ENCODE assay signal across 8 cellular contexts in the genomic region with DNA sequence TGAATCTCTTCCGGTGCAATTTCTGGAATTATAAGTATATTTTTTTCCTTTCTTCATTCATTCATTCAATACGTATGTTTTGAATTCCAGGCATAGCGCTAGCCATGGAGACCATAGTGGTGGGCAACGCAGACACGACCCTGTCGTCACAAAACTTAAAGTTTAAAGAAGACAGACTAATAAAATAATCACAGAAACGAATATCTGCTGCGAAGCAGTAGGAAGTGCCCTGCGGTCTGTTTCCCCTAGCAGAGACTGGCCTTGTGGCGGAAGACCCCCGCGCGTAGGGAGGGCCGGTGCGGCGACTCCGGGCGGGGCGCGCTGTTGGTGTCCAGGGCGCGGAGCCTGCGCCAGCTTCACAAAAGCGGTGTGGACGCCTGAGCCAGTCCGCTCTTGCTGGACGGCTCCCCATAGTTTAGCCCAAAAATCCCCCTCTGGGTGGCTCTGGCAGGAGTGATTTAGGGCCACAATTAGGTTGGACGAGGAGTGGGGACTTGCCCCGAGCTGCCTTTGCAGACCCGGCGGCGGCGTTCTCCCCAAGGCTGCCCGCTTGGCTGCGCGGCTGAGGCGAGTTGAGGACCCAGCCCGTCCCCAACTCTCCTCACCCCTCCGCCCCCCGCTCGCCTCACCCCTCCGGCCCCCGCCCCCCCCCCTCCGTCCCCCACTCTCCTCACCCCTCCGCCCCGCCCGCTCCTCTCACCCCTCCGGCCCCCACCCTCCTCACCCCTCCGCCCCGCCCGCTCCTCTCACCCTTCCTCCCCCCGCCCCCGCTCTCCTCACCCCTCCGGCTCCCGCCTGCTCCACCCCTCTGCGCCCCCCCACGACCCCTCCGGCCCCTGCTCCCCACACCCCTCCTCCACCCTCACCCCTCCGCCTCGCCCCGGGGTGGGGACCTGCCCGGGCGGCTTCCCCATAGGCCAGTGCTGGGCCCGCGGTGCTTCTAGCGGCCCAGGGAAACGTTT. TPM values are rescaled to one million over a fixed set of nuclear protein-coding genes. Genes with fewer than 3 reads are reported as not detected.
A peak's percentile ranks its signal among the peaks of the same experiment; 100 is the strongest.
DNase-seq lines count a peak whose midpoint lies in the region; ATAC-seq and TF ChIP-seq lines count a peak whose summit lies in the region.

No MANE protein-coding gene starts in this region.

- H3K4me3 ChIP-seq in fibroblast of lung (replicated peaks in 1 of 4; ENCODE audit: control extremely low read depth in 1 of 4, insufficient read depth in 1 of 4, low read depth in 3 of 4, low read length in 4 of 4) (peak overlapping the region; percentile 1 to 54 (median 30)), neural cell (ENCODE audit: low read length) (peak overlapping the region; percentile 21)

- H3K9me3 ChIP-seq in fibroblast of lung (ENCODE audit: control insufficient read depth, insufficient read depth, low read depth, low read length) = no peaks in the 10 kb centered on the region
- no peaks in the 10 kb centered on the region for H3K9me3 ChIP-seq in neural cell (ENCODE audit: low read length)

- TF ChIP-seq EP300 in neural cell (conservative IDR thresholded peaks at IDR 0.05; ENCODE audit: poor library complexity, severe bottlenecking) = no peak

- H3K9ac ChIP-seq in fibroblast of lung (ENCODE audit: insufficient read depth, low read length) (peak overlapping the region; percentile 57), neural cell (ENCODE audit: low read length) (no peak overlapping the region)

- no peak for TF ChIP-seq CTCF in activated B cell treated with CpG ODN at 0.5 μM for 24 hours (IDR thresholded peaks at IDR 0.05)
- no peak for TF ChIP-seq CTCF in fibroblast of lung (conservative IDR thresholded peaks at IDR 0.05 in 1 of 2, IDR thresholded peaks at IDR 0.05 in 1 of 2; ENCODE audit: low read depth in 1 of 2, low read length in 2 of 2)
- TF ChIP-seq CTCF in neural cell (IDR thresholded peaks at IDR 0.05; ENCODE audit: poor library complexity, severe bottlenecking) = no peak

- CTCF ChIA-PET in activated B cell treated with CpG ODN at 0.5 μM for 24 hours (lab: Charles Lee) = no interaction called here

- peak overlapping the region; percentile 50 for H3K27ac ChIP-seq in fibroblast of lung (ENCODE audit: insufficient read depth, low read length)
- H3K27ac ChIP-seq in neural cell (ENCODE audit: low read length) = no peak overlapping the region

- H3K27me3 Mint-ChIP-seq in activated B cell treated with CpG ODN at 0.5 μM for 24 hours = peaks cover 38% of the 10 kb centered on the region

- H3K79me2 ChIP-seq in fibroblast of lung (ENCODE audit: control insufficient read depth, insufficient read depth, low read length) (no peaks in the 10 kb centered on the region), neural cell (replicated peaks; ENCODE audit: insufficient read depth, low read length) (no peaks in the 10 kb centered on the region)

- H3K9me3 Mint-ChIP-seq in activated B cell treated with CpG ODN at 0.5 μM for 24 hours = no peaks in the 10 kb centered on the region

- no peak overlapping the region for H3K27ac Mint-ChIP-seq in activated B cell treated with CpG ODN at 0.5 μM for 24 hours

- H2AFZ ChIP-seq in fibroblast of lung (ENCODE audit: low read length) (peak overlapping the region; percentile 23), neural cell (ENCODE audit: low read depth, low read length) (no peak overlapping the region)

- peak; percentile 55 for ATAC-seq in GM21381 (IDR thresholded peaks at IDR 0.05; ENCODE audit: unreplicated experiment)
- peak; percentile 66 for ATAC-seq in activated B cell treated with CpG ODN at 0.5 μM for 24 hours (ENCODE audit: low read depth)

- H3K9me2 ChIP-seq in neural cell (ENCODE audit: insufficient read depth, low read length) = no peaks in the 10 kb centered on the region

- POLR2A ChIA-PET in activated B cell treated with CpG ODN at 0.5 μM for 24 hours (lab: Charles Lee) = no interaction called here

- peak overlapping the region; percentile 74 for H3K4me3 Mint-ChIP-seq in activated B cell treated with CpG ODN at 0.5 μM for 24 hours

- intact Hi-C loops in activated B cell treated with CpG ODN at 0.5 μM for 24 hours (cut with micrococcal nuclease) = loop anchor here (1.0 to 10.0 kb wide), 2 partner anchors 14 to 131 kb away; a partner anchor contains a TSS

- H3K4me1 Mint-ChIP-seq in activated B cell treated with CpG ODN at 0.5 μM for 24 hours = peaks cover 16% of the 10 kb centered on the region

- H3K27me3 ChIP-seq in fibroblast of lung (ENCODE audit: control insufficient read depth, insufficient read depth, low read length) (no peaks in the 10 kb centered on the region), neural cell (ENCODE audit: insufficient read depth, low read depth, low read length) (peaks cover 8% of the 10 kb centered on the region)

- H3K4me1 ChIP-seq in fibroblast of lung (ENCODE audit: control insufficient read depth, extremely low read depth, insufficient read depth, low read length) = peaks cover 20% of the 10 kb centered on the region

- H3K36me3 ChIP-seq in fibroblast of lung (ENCODE audit: control insufficient read depth, insufficient read depth, low read length) = no peaks in the 10 kb centered on the region
- H3K36me3 ChIP-seq in neural cell (ENCODE audit: insufficient read depth, low read length) = no peaks in the 10 kb centered on the region

- no peak for TF ChIP-seq RAD21 in neural cell (conservative IDR thresholded peaks at IDR 0.05)

- H3K4me2 ChIP-seq in fibroblast of lung (ENCODE audit: extremely low read depth, insufficient read depth, low read length) = peak overlapping the region; percentile 49
- H3K4me2 ChIP-seq in neural cell (ENCODE audit: low read length) = no peak overlapping the region

- DNase-seq in activated B cell treated with CpG ODN at 0.5 μM for 24 hours (peak; percentile 18), fibroblast of lung (ENCODE audit: low read depth in 2 of 2) (peak; percentile 39 to 42), NCI-H2171 treated with DMSO at 0.1 percent for 48 hours (lab: John Stamatoyannopoulos, UW) (no peak), NCI-H187 (lab: John Stamatoyannopoulos, UW) (no peak), SW480 (ENCODE audit: low spot score) (no peak), COR-L47 (lab: John Stamatoyannopoulos, UW) (no peak)

- H4K20me1 ChIP-seq in fibroblast of lung (ENCODE audit: control insufficient read depth, extremely low read depth, insufficient read depth, low read length) (no peaks in the 10 kb centered on the region), neural cell (ENCODE audit: insufficient read depth) (no peaks in the 10 kb centered on the region)

- no peaks in the 10 kb centered on the region for H3F3A ChIP-seq in neural cell (ENCODE audit: insufficient read depth, low read length, poor library complexity, severe bottlenecking)

- no peaks in the 10 kb centered on the region for H3K36me3 Mint-ChIP-seq in activated B cell treated with CpG ODN at 0.5 μM for 24 hours (ENCODE audit: low read depth)

TF ChIP-seq in neural cell, 6 proteins besides CTCF, POLR2A, EP300 and RAD21:
- no peak for TF ChIP-seq TAF1 (IDR thresholded peaks at IDR 0.05; ENCODE audit: low read depth)
- no peak for TF ChIP-seq SMC3 (conservative IDR thresholded peaks at IDR 0.05; ENCODE audit: poor library complexity)
- TF ChIP-seq POLR2AphosphoS5 (IDR thresholded peaks at IDR 0.05) = no peak
- TF ChIP-seq, protein P1, sequence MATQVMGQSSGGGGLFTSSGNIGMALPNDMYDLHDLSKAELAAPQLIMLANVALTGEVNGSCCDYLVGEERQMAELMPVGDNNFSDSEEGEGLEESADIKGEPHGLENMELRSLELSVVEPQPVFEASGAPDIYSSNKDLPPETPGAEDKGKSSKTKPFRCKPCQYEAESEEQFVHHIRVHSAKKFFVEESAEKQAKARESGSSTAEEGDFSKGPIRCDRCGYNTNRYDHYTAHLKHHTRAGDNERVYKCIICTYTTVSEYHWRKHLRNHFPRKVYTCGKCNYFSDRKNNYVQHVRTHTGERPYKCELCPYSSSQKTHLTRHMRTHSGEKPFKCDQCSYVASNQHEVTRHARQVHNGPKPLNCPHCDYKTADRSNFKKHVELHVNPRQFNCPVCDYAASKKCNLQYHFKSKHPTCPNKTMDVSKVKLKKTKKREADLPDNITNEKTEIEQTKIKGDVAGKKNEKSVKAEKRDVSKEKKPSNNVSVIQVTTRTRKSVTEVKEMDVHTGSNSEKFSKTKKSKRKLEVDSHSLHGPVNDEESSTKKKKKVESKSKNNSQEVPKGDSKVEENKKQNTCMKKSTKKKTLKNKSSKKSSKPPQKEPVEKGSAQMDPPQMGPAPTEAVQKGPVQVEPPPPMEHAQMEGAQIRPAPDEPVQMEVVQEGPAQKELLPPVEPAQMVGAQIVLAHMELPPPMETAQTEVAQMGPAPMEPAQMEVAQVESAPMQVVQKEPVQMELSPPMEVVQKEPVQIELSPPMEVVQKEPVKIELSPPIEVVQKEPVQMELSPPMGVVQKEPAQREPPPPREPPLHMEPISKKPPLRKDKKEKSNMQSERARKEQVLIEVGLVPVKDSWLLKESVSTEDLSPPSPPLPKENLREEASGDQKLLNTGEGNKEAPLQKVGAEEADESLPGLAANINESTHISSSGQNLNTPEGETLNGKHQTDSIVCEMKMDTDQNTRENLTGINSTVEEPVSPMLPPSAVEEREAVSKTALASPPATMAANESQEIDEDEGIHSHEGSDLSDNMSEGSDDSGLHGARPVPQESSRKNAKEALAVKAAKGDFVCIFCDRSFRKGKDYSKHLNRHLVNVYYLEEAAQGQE (IDR thresholded peaks at IDR 0.05; ENCODE audit: borderline replicate concordance) = no peak
- no peak for TF ChIP-seq MXI1 (conservative IDR thresholded peaks at IDR 0.05; ENCODE audit: poor library complexity, severe bottlenecking)
- no peak for TF ChIP-seq EZH2 (IDR thresholded peaks at IDR 0.05; ENCODE audit: borderline replicate concordance, insufficient read depth, low read length, poor library complexity, severe bottlenecking)

RNA-seq across cellular contexts. Expression of a gene that starts 14.2 kb away (rescaled TPM):
- total RNA-seq in activated B cell treated with CpG ODN at 0.5 μM for 24 hours (1.5 and 1.7 TPM in 2 replicates), fibroblast of lung (11.0 and 16.2 TPM in 2 replicates)
- polyA plus RNA-seq in fibroblast of lung (17.6 and 32.0 TPM in 2 replicates), neural cell (2.6 and 3.7 TPM in 2 replicates)
- 14.8 and 30.1 TPM in 2 replicates for polyA plus RNA-seq in fibroblast of lung (2012)
- polyA minus RNA-seq in fibroblast of lung (ENCODE audit: low replicate concordance) (22.5 and 36.8 TPM in 2 replicates), neural cell (8.0 and 15.0 TPM in 2 replicates)

Comparison
In these comparisons a context has a peak if more than half of its experiments do, and no peak if none do; other contexts are left out.
1. DNase-seq: peak in activated B cell treated with CpG ODN at 0.5 μM for 24 hours (single experiment) and fibroblast of lung (2 of 2); none in NCI-H2171 treated with DMSO at 0.1 percent for 48 hours (single experiment), NCI-H187 (0 of 2), SW480 (single experiment) and COR-L47 (single experiment).